Comparison of ENCODE assay signal across 25 cellular contexts in the genomic region with DNA sequence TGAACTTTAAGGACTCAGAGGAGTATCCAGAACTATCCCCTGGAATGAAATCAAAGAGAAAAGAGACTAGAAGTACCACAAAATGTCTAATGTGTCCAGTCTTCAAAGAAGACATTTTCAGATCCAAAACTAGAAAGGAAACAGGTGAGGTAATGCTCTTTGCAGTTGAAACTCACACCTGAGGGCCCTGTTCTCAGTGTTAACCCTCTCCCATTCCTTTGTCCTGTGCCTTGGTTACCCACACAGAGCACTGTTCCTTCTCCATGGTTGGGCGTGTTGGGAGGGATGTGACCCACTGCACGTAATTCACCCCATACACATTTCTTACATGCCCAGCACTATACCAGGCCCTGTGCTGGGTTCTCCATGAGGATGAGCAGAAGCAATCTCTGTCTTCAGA. TPM values are rescaled to one million over a fixed set of nuclear protein-coding genes. Genes with fewer than 3 reads are reported as not detected.
"Had no signal": no experiment of that assay in that cellular context is flagged by ENCODE, and none has a peak within 500 bp of the region (broad histone marks: within the 10 kb centered on the region; RNA-seq: fewer than 3 reads in every experiment).

No MANE protein-coding gene starts in this region.

- H3K27me3 ChIP-seq: MG63, Peyer's patch, SJCRH30 had no signal

- DNase-seq: IMR-90; Karpas-422; KG1; MG63; NCI-H1092 treated with DMSO at 0.1 percent for 48 hours; NCI-H1436; NCI-H187; NCI-H2029; NCI-H2081 treated with DMSO at 0.1 percent for 48 hours; NCI-H2171; NCI-H226; NCI-H446; NCI-H510A; NCI-H524 treated with DMSO at 0.1 percent for 48 hours; NCI-H69; NCI-H774; NK-92 treated with Interleukin-12 subunit alpha and Interleukin-12 subunit beta, amount 100 ng/mL, for 24 hours; PC-9; Peyer's patch; SHP77 treated with DMSO at 0.1 percent for 48 hours; SJCRH30 had no signal

- H3K27ac ChIP-seq: PC-9, Peyer's patch, SJCRH30 had no signal

- ATAC-seq: HepG2, Right ventricle myocardium inferior, SK-N-SH treated with all-trans-retinoic acid at 6 μM for 48 hours had no signal

- H2AFZ ChIP-seq: PC-9 had no signal

- H3K36me3 ChIP-seq: Peyer's patch had no signal

- H3K4me3 ChIP-seq: MG63, PC-9, Peyer's patch, SJCRH30 had no signal

- H3K4me1 ChIP-seq: Peyer's patch, SJCRH30 had no signal

- H3K4me2 ChIP-seq: PC-9 had no signal

- FAIRE-seq: HepG2 had no signal

- H3K9me3 ChIP-seq: MG63, Peyer's patch had no signal

RNA-seq across cellular contexts. Expression of gene TMEFF1, which starts 24.7 kb away (rescaled TPM):
- total RNA-seq: HT-29 had no signal
